22 cellular contexts compared by ENCODE assay signal in the genomic region with DNA sequence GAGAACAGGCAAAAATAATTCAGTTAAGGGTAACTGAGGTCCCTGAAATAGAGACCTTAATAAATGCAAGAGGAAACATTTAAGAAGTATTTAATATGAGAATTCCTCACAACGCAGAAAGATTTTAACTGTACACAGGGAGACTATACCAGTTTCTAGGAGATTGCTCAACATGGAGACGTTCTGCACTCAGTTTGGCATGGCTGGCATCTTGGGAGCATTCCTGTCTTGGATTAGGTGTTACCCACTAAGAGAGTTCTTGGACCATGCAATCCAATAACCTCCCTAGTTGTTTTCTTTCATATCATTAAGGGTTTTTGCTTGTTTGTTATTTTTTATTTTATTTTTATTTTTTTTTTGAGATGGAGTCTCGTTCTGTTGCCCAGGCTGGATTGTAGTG.
"Had no signal": no experiment of that assay in that cellular context is flagged by ENCODE, and none has a peak within 500 bp of the region (broad histone marks: within the 10 kb centered on the region; RNA-seq: fewer than 3 reads in every experiment).

No MANE protein-coding gene starts in this region.

- H3K9me3 ChIP-seq: colonic mucosa, esophagus squamous epithelium, gastrocnemius medialis, heart right ventricle, left lung, lower lobe of right lung, mucosa of descending colon had no signal

- H3K27ac ChIP-seq: colonic mucosa, epithelial cell of prostate, esophagus squamous epithelium, gastrocnemius medialis, heart right ventricle, left lung, lower lobe of right lung had no signal

- DNase-seq: colonic mucosa; cortex of kidney; effector CD8-positive, alpha-beta T cell; effector memory CD8-positive, alpha-beta T cell; endodermal cell; erythroblast; esophagus squamous epithelium; foreskin fibroblast; foreskin melanocyte; gastrocnemius medialis; glutamatergic neuron; head of caudate nucleus; heart right ventricle; hippocampal formation; left cardiac atrium; left ventricle myocardium superior; lower lobe of right lung; mesenchymal stem cell; mucosa of descending colon had no signal

- H3K4me1 ChIP-seq: colonic mucosa, esophagus squamous epithelium, gastrocnemius medialis, heart right ventricle, left lung, lower lobe of right lung had no signal

- H3K27me3 ChIP-seq: colonic mucosa, esophagus squamous epithelium, gastrocnemius medialis, heart right ventricle, left lung had no signal

- H3K4me3 ChIP-seq: colonic mucosa, esophagus squamous epithelium, gastrocnemius medialis, heart right ventricle, left lung, lower lobe of right lung, mucosa of descending colon had no signal

- ATAC-seq: effector memory CD8-positive, alpha-beta T cell; esophagus mucosa; gastrocnemius medialis; heart right ventricle; left cardiac atrium; left lung; left ventricle myocardium superior; lower lobe of right lung; mucosa of descending colon had no signal

- H3K36me3 ChIP-seq: colonic mucosa, esophagus squamous epithelium, gastrocnemius medialis, heart right ventricle, left lung, lower lobe of right lung had no signal
